Comparison of ENCODE assay signal across 8 cellular contexts in the genomic region with DNA sequence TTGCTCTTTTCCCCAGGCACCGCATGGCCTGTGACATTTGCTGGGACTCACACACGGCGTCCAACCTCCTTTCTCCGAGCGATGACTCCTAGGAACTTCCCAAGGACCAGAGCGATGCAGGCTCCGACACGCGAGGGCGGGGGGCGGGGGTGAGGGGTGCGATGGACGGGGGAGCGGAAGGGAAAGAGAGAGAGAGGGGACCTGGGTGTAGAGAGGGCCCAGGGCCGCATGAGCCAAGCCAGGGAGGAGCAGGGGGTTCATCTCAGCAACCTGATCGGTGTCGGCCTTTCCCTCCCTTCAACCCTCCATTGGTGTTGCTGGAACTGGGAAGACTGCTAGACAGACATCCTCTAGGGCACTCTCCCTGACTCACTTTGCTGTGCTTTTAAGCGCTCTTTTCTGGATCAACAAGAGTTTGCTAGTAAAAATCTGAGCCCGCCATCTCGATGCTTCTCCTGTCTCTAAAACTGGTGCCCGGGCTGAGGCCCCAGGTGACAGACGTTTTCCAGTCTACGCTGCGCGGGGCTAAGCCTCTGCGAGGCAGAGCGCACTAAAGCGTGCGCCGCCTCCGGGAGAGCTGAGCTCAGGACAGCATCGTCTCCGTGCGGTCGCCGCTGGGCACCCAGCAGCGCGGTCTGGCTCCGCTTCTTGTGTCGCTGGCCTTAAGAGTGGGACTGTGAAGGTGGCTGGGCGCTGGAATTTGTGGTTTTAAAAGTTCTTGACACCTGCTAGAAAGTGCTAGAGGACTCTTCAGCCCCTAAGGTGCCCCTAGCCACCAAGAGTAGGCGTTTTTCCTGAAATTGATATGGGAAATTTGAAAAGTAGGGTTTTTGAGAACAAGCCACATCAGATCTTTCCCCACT. TPM values are rescaled to one million over a fixed set of nuclear protein-coding genes. Genes with fewer than 3 reads are reported as not detected.
DNase-seq lines count a peak whose midpoint lies in the region; ATAC-seq and TF ChIP-seq lines count a peak whose summit lies in the region.

No MANE protein-coding gene starts in this region.

- no peaks in the 10 kb centered on the region for H3K9me3 ChIP-seq in SJCRH30 (replicated peaks)

- no peak for ATAC-seq in HG02938 (IDR thresholded peaks at IDR 0.05; ENCODE audit: unreplicated experiment)

- H3K4me1 ChIP-seq in SJCRH30, result 0 out of 2 replicates have a peak, but pooled peaks cover 4% of the 10 kb centered on the region

- H3K4me1 Mint-ChIP-seq in osteocyte (ENCODE audit: unreplicated experiment), result peaks cover 25% of the 10 kb centered on the region

- no peak for TF ChIP-seq CTCF in osteocyte (IDR thresholded peaks at IDR 0.05)

- H3K27ac ChIP-seq in SJCRH30, result no peak overlapping the region

- H3K27ac Mint-ChIP-seq in osteocyte (ENCODE audit: unreplicated experiment), result no peak overlapping the region

- TF ChIP-seq POLR2A in erythroblast (IDR thresholded peaks at IDR 0.05; ENCODE audit: low read length), result no peak

- no peaks in the 10 kb centered on the region for H3K36me3 ChIP-seq in SJCRH30

- H3K36me3 Mint-ChIP-seq in osteocyte (ENCODE audit: unreplicated experiment), result no peaks in the 10 kb centered on the region

- H3K27me3 ChIP-seq in SJCRH30, result peaks cover 6% of the 10 kb centered on the region; the same call in 1 of the 2 replicates

- peaks cover 95% of the 10 kb centered on the region for H3K27me3 Mint-ChIP-seq in osteocyte (ENCODE audit: unreplicated experiment)

- in situ Hi-C loops in G401 (cut with HindIII; ENCODE audit: low sequenced_read_pairs), result no loop called here

- H3K4me3 Mint-ChIP-seq in osteocyte (ENCODE audit: unreplicated experiment), result peak overlapping the region; percentile 71

- DNase-seq in G401 (ENCODE audit: low spot score) (peak; percentile 30), SK-N-DZ (ENCODE audit: low spot score) (peak; percentile 62), erythroblast (lab: John Stamatoyannopoulos, UW) (peak; percentile 3 to 8), osteocyte (ENCODE audit: extremely low spot score, unreplicated experiment) (no peak), SJCRH30 (no peak), midbrain (lab: John Stamatoyannopoulos, UW) (no peak)
- DNase-seq in central memory CD4-positive, alpha-beta T cell, result no peak

- H3K9me3 Mint-ChIP-seq in osteocyte (ENCODE audit: unreplicated experiment), result no peaks in the 10 kb centered on the region

- H3K4me3 ChIP-seq in SJCRH30, result no peak overlapping the region

RNA-seq across cellular contexts. Expression of a gene that starts 1.0 kb away (rescaled TPM):
- total RNA-seq in G401 (2014; rRNA removed; shearing (Covaris generic)), result not detected in 2 replicates
- polyA plus RNA-seq in SK-N-DZ (2014; cell fraction: cytosol; rRNA removed), result not detected in 2 replicates
- polyA plus RNA-seq in SK-N-DZ (2014; cell fraction: nucleus; rRNA removed), result not detected in 2 replicates
- total RNA-seq in osteocyte, result not detected in 2 replicates
- total RNA-seq in SJCRH30 (2014; rRNA removed; shearing (Covaris generic)), result 0.43 and 0.69 TPM in 2 replicates

RNA-seq across cellular contexts. Expression of a gene that starts 21.6 kb away (rescaled TPM):
- 26.8 and 44.0 TPM in 2 replicates for total RNA-seq in G401 (2014; rRNA removed; shearing (Covaris generic))
- polyA plus RNA-seq in SK-N-DZ (2014; cell fraction: cytosol; rRNA removed), result 23.8 and 31.0 TPM in 2 replicates
- polyA plus RNA-seq in SK-N-DZ (2014; cell fraction: nucleus; rRNA removed), result 42.7 and 45.7 TPM in 2 replicates
- total RNA-seq in osteocyte, result 18.4 and 23.5 TPM in 2 replicates
- 58.6 and 62.9 TPM in 2 replicates for total RNA-seq in SJCRH30 (2014; rRNA removed; shearing (Covaris generic))

Comparison
In these comparisons a context has a peak if more than half of its experiments do, and no peak if none do; other contexts are left out.
1. DNase-seq: peak in G401 (single experiment), SK-N-DZ (single experiment) and erythroblast (2 of 2); none in osteocyte (single experiment), central memory CD4-positive, alpha-beta T cell (single experiment), SJCRH30 (0 of 2) and midbrain (single experiment).